ENCODE assay signal across 1 cellular context in genomic region chr11:36608491-36609199, GRCh38.
TF ChIP-seq lines count a peak whose summit lies in the region.

No MANE protein-coding gene starts in this region.

TF ChIP-seq in HepG2, 621 proteins besides CTCF, POLR2A, EP300 and RAD21:
- TF ChIP-seq ZNF354B (CRISPR knock-in tag; IDR thresholded peaks at IDR 0.05) (no peak), ZC3H4 (CRISPR knock-in tag; IDR thresholded peaks at IDR 0.05; ENCODE audit: borderline replicate concordance) (no peak), NFYB (CRISPR knock-in tag; IDR thresholded peaks at IDR 0.05) (no peak)
